Comparison of ENCODE assay signal across 19 cellular contexts in the genomic region with DNA sequence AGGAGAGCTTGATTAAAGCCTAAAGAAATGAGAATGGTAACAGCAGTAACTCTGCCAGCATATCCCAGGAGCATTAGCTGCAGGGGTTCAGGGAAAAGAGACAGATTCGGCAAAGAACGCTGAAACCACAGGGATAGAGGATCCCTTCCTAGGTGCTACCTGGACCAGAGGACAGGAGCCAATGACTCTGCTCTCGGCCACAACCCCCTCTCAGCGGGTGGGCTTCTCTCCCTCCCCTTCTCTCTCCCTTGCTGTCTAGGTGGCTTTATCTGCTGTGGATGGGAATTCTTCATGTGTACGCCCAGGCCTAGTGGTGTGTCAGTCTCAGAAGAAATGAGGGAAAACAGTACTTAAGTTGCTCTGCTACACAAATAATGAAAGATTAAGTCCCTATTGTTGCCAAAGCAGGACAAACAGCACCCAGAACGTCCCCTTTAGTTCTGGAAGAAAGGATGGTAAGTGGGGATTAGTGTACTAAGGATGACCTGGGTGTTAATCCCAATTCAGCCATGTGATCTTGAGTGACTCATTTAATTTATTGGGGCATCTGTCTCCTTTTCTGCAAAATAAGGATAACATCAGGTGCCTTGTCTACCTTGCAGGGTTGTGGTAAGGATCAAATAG.
A peak's percentile ranks its signal among the peaks of the same experiment; 100 is the strongest.
DNase-seq lines count a peak whose midpoint lies in the region; ATAC-seq and TF ChIP-seq lines count a peak whose summit lies in the region.
"Had no signal": no experiment of that assay in that cellular context is flagged by ENCODE, and none has a peak within 500 bp of the region (broad histone marks: within the 10 kb centered on the region; RNA-seq: fewer than 3 reads in every experiment).

No MANE protein-coding gene starts in this region.

- no peak overlapping the region for H3K27ac Mint-ChIP-seq in WTC11

- peaks cover 6% of the 10 kb centered on the region for H3K4me1 ChIP-seq in HUES48 (ENCODE audit: control insufficient read depth, insufficient read depth, low read length)
- no peaks in the 10 kb centered on the region for H3K4me1 ChIP-seq in psoas muscle

- H3K9ac ChIP-seq in HUES48 (ENCODE audit: low read depth, low read length): no peak overlapping the region

- H3K36me3 Mint-ChIP-seq in WTC11: no peaks in the 10 kb centered on the region

- in situ Hi-C loops in G401 (cut with HindIII; ENCODE audit: low sequenced_read_pairs): no loop called here

- intact Hi-C loops in psoas muscle (cut with DNase I): no loop called here

- no peaks in the 10 kb centered on the region; the same call in 1 of the 2 replicates for H3K27me3 Mint-ChIP-seq in WTC11 (ENCODE audit: low read depth)
- H3K27me3 Mint-ChIP-seq: IgD-negative memory B cell had no signal

- TF ChIP-seq CTCF in WTC11 (IDR thresholded peaks at IDR 0.05) (no peak), psoas muscle (IDR thresholded peaks at IDR 0.05) (no peak)

- peak; percentile 53 for ATAC-seq in WTC11
- ATAC-seq in GM19328 (IDR thresholded peaks at IDR 0.05; ENCODE audit: unreplicated experiment): no peak
- ATAC-seq in GM19463 (IDR thresholded peaks at IDR 0.05; ENCODE audit: unreplicated experiment): no peak
- no peak for ATAC-seq in psoas muscle

- H3K4me1 Mint-ChIP-seq in WTC11: peaks cover 5% of the 10 kb centered on the region; the same call in 1 of the 2 replicates

- CTCF ChIA-PET in WTC11 (lab: Charles Lee): no interaction called here

- H3K4me3 ChIP-seq in HUES48 (ENCODE audit: low read depth, low read length) (no peak overlapping the region), psoas muscle (no peak overlapping the region)

- peak; percentile 38 for DNase-seq in G401 (ENCODE audit: low spot score)
- peak; percentile 33 for DNase-seq in WTC11 (ENCODE audit: low spot score)
- peak; percentile 63 for DNase-seq in iPS-NIHi7 (ENCODE audit: extremely low spot score)
- no peak for DNase-seq in psoas muscle
- DNase-seq: ACHN, DMS79 treated with DMSO at 0.1 percent for 48 hours, Karpas-422, NCI-H1417 treated with DMSO at 0.1 percent for 48 hours, NCI-H2029, NCI-H510A, Right ventricle myocardium superior, SW 1271, T-helper 2 cell had no signal

- H3K36me3 ChIP-seq in HUES48 (ENCODE audit: control insufficient read depth, insufficient read depth, low read length) (no peaks in the 10 kb centered on the region), psoas muscle (ENCODE audit: insufficient read depth in 1 of 2, low read depth in 1 of 2) (no peaks in the 10 kb centered on the region)

- H3K27ac ChIP-seq in HUES48 (ENCODE audit: low read depth, low read length) (peak overlapping the region; percentile 2), psoas muscle (no peak overlapping the region)
- H3K27ac ChIP-seq: C4-2B, HL-60 had no signal

- 73 to 78% (median 76%) methylated on average over 6 of the region's 6 CpGs for WGBS in psoas muscle, 3 donors

- peaks cover 8% of the 10 kb centered on the region; the same call in 1 of the 2 replicates for H3K9me3 Mint-ChIP-seq in WTC11
- H3K9me3 Mint-ChIP-seq: IgD-negative memory B cell had no signal

- H3K9me3 ChIP-seq in HUES48 (ENCODE audit: control insufficient read depth, insufficient read depth, low read length) (no peaks in the 10 kb centered on the region), psoas muscle (no peaks in the 10 kb centered on the region)

- H3K27me3 ChIP-seq in HUES48 (ENCODE audit: control insufficient read depth, insufficient read depth, low read length) (no peaks in the 10 kb centered on the region), psoas muscle (ENCODE audit: insufficient read depth in 3 of 3, low read length in 2 of 3) (no peaks in the 10 kb centered on the region)

- POLR2A ChIA-PET in WTC11 (lab: Charles Lee): no interaction called here

- no peak overlapping the region for H3K4me3 Mint-ChIP-seq in WTC11
- H3K4me3 Mint-ChIP-seq: IgD-negative memory B cell had no signal

TF ChIP-seq in WTC11, 78 proteins besides CTCF, POLR2A, EP300 and RAD21:
- no peak for TF ChIP-seq KAT7 (CRISPR knock-in tag; IDR thresholded peaks at IDR 0.05; ENCODE audit: borderline replicate concordance)
- TF ChIP-seq PRRX2 (CRISPR knock-in tag; IDR thresholded peaks at IDR 0.05): no peak
- no peak for TF ChIP-seq ZNF138 (CRISPR knock-in tag; conservative IDR thresholded peaks at IDR 0.05)

Comparison
In these comparisons a context has a peak if more than half of its experiments do, and no peak if none do; other contexts are left out.
1. DNase-seq: peak in G401 (single experiment), WTC11 (single experiment) and iPS-NIHi7 (single experiment); none in psoas muscle (0 of 2).